Comparison of ENCODE assay signal across 10 cellular contexts in the genomic region with DNA sequence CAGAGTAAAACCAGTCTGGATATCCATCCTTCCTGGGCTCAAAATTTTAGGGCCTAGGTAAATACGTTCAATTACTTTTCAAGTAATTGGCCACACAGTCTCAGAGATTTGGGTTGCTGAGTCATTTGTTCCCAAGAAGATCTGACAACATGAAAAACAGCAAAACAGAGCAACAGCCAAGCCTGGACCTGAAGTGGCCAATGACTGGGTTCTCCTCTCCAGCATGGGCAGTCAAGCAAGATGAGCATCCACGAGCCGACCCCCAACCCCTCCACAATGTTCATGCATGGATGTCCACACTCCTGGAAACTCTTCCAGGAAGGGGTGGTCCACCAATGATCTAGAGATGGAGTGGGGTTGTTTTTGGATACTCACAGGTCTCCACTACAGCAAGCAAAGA.
DNase-seq lines count a peak whose midpoint lies in the region; ATAC-seq and TF ChIP-seq lines count a peak whose summit lies in the region.
"Had no signal": no experiment of that assay in that cellular context is flagged by ENCODE, and none has a peak within 500 bp of the region (broad histone marks: within the 10 kb centered on the region; RNA-seq: fewer than 3 reads in every experiment).

No MANE protein-coding gene starts in this region.

- H3K9me3 ChIP-seq in body of pancreas (no peaks in the 10 kb centered on the region), right lobe of liver (no peaks in the 10 kb centered on the region), tibial artery (no peaks in the 10 kb centered on the region)

- peaks cover 2% of the 10 kb centered on the region for H3K27me3 Mint-ChIP-seq in activated T-cell treated with anti-CD3 and anti-CD28 coated beads, Interleukin-2, amount 50 U/mL, for 4 hours (ENCODE audit: low read depth)

- H3K36me3 Mint-ChIP-seq in activated T-cell treated with anti-CD3 and anti-CD28 coated beads, Interleukin-2, amount 50 U/mL, for 4 hours (ENCODE audit: insufficient read depth): peaks cover 17% of the 10 kb centered on the region

- TF ChIP-seq POLR2A in body of pancreas (IDR thresholded peaks at IDR 0.05) (no peak), right lobe of liver (IDR thresholded peaks at IDR 0.05) (no peak)

- H3K4me1 Mint-ChIP-seq in activated T-cell treated with anti-CD3 and anti-CD28 coated beads, Interleukin-2, amount 50 U/mL, for 4 hours (ENCODE audit: low read depth): peaks cover 94% of the 10 kb centered on the region

- H3K27ac ChIP-seq in body of pancreas (peak overlapping the region; percentile 97 to 99 (median 98)), right lobe of liver (peak overlapping the region; percentile 97 to 99 (median 97)), tibial artery (peak overlapping the region; percentile 100)

- no peaks in the 10 kb centered on the region for H3K9me3 Mint-ChIP-seq in activated T-cell treated with anti-CD3 and anti-CD28 coated beads, Interleukin-2, amount 50 U/mL, for 4 hours

- H3K4me3 ChIP-seq in body of pancreas (no peak overlapping the region), right lobe of liver (peak overlapping the region in 2 of 3 donors; percentile 64 to 66), tibial artery (peak overlapping the region; percentile 63 to 81)

- peak overlapping the region; percentile 91 for H3K4me3 Mint-ChIP-seq in activated T-cell treated with anti-CD3 and anti-CD28 coated beads, Interleukin-2, amount 50 U/mL, for 4 hours

- no peak for DNase-seq in activated T-cell treated with anti-CD3 and anti-CD28 coated beads, Interleukin-2, amount 50 U/mL, for 4 hours
- DNase-seq in activated T-cell treated with anti-CD3 and anti-CD28 coated beads, Interleukin-2, amount 50 U/mL, for 1 hour: no peak
- DNase-seq in body of pancreas (no peak), right lobe of liver (no peak), tibial artery (peak; percentile 66 to 79), NCI-H1694 treated with DMSO at 0.1 percent for 48 hours (lab: John Stamatoyannopoulos, UW) (no peak)
- DNase-seq: stimulated activated CD4-positive, alpha-beta T cell treated with anti-CD3 and anti-CD28 coated beads, Interleukin-2, amount 100 ng/mL, for 48 hours; T-helper 9 cell had no signal

- ATAC-seq in activated T-cell treated with anti-CD3 and anti-CD28 coated beads, Interleukin-2, amount 50 U/mL, for 4 hours: no peak
- no peak for ATAC-seq in body of pancreas
- no peak for ATAC-seq in right lobe of liver
- no peak for ATAC-seq in HG03280 (IDR thresholded peaks at IDR 0.05; ENCODE audit: unreplicated experiment)
- no peak for ATAC-seq in GM18498 (IDR thresholded peaks at IDR 0.05; ENCODE audit: unreplicated experiment)

- 72 to 82% methylated on average over 3 of the region's 3 CpGs for WGBS in body of pancreas, 2 donors
- WGBS in right lobe of liver (ENCODE audit: insufficient coverage, low coverage, low lambda C conversion rate, missing lambda C conversion rate): 63% methylated on average over 3 of the region's 3 CpGs

- H3K36me3 ChIP-seq in body of pancreas (replicated peaks in 1 of 2; ENCODE audit: insufficient read depth in 1 of 2, low read depth in 2 of 2) (no peaks in the 10 kb centered on the region), right lobe of liver (peaks cover 0 to 8% (median 3%) of the 10 kb centered on the region in 4 donors), tibial artery (peaks cover 12 to 21% (median 20%) of the 10 kb centered on the region in 3 donors)

- intact Hi-C loops in body of pancreas (cut with DNase I) (no loop called here), right lobe of liver (cut with DNase I) (no loop called here), tibial artery (cut with DNase I; ENCODE audit: low total_unique reads) (loop anchor here (2.0 to 5.0 kb wide), 2 partner anchors 44 to 138 kb away; no protein-coding TSS in a partner anchor)

- H3K27me3 ChIP-seq in body of pancreas: no peaks in the 10 kb centered on the region
- H3K27me3 ChIP-seq in right lobe of liver: no peaks in the 10 kb centered on the region
- H3K27me3 ChIP-seq in tibial artery: no peaks in the 10 kb centered on the region

- H3K4me1 ChIP-seq in body of pancreas (peaks cover 72% of the 10 kb centered on the region), right lobe of liver (peaks cover 0 to 75% (median 30%) of the 10 kb centered on the region in 4 donors), tibial artery (peaks cover 0 to 71% (median 59%) of the 10 kb centered on the region in 4 donors)

- no peak for TF ChIP-seq CTCF in body of pancreas (IDR thresholded peaks at IDR 0.05)
- no peak for TF ChIP-seq CTCF in right lobe of liver (IDR thresholded peaks at IDR 0.05)
- no peak for TF ChIP-seq CTCF in tibial artery (IDR thresholded peaks at IDR 0.05)

Comparison
In these comparisons a context has a peak if more than half of its experiments do, and no peak if none do; other contexts are left out.
1. DNase-seq: peak in tibial artery (2 of 2); none in activated T-cell treated with anti-CD3 and anti-CD28 coated beads, Interleukin-2, amount 50 U/mL, for 4 hours (single experiment), activated T-cell treated with anti-CD3 and anti-CD28 coated beads, Interleukin-2, amount 50 U/mL, for 1 hour (single experiment), body of pancreas (0 of 4), right lobe of liver (0 of 3) and NCI-H1694 treated with DMSO at 0.1 percent for 48 hours (single experiment).
2. H3K4me3 ChIP-seq: peak in right lobe of liver (2 of 3) and tibial artery (2 of 2); none in body of pancreas (0 of 2).
3. Peak in every context shown above with its lines, with median percentiles within 50 percentile points of each other: H3K27ac ChIP-seq.